In genomic region chr12:73935817-73936216, GRCh38 we compare ENCODE assay signal across 13 cellular contexts.
DNase-seq lines count a peak whose midpoint lies in the region; ATAC-seq and TF ChIP-seq lines count a peak whose summit lies in the region.
"Had no signal": no experiment of that assay in that cellular context is flagged by ENCODE, and none has a peak within 500 bp of the region (broad histone marks: within the 10 kb centered on the region; RNA-seq: fewer than 3 reads in every experiment).

No MANE protein-coding gene starts in this region.

- ATAC-seq in foreskin keratinocyte (peak; percentile 55), GM21515 (IDR thresholded peaks at IDR 0.05; ENCODE audit: unreplicated experiment) (no peak), GM19035 (IDR thresholded peaks at IDR 0.05; ENCODE audit: unreplicated experiment) (no peak)

- H3K36me3 ChIP-seq in OCI-LY1 (ENCODE audit: insufficient read depth, low read length), result no peaks in the 10 kb centered on the region
- H3K36me3 ChIP-seq: BLaER1 treated with 17β-estradiol and CSF1 and Interleukin-3, amounts not matched to agents 10 nM and 100 nM; sigmoid colon had no signal

- H4K20me1 ChIP-seq in OCI-LY1 (ENCODE audit: insufficient read depth, low read length), result no peaks in the 10 kb centered on the region
- H4K20me1 ChIP-seq: BLaER1 treated with 17β-estradiol and CSF1 and Interleukin-3, amounts not matched to agents 10 nM and 100 nM had no signal

- no peak overlapping the region for H3K4me2 ChIP-seq in OCI-LY1 (ENCODE audit: low read length)
- H3K4me2 ChIP-seq: BLaER1 treated with 17β-estradiol and CSF1 and Interleukin-3, amounts not matched to agents 10 nM and 100 nM had no signal

- H3K27me3 ChIP-seq in OCI-LY1 (ENCODE audit: insufficient read depth, low read length) (no peaks in the 10 kb centered on the region), foreskin keratinocyte (no peaks in the 10 kb centered on the region)
- H3K27me3 ChIP-seq: BLaER1 treated with 17β-estradiol and CSF1 and Interleukin-3, amounts not matched to agents 10 nM and 100 nM; sigmoid colon had no signal

- DNase-seq in A172 (ENCODE audit: low spot score), result peak; percentile 5
- peak; percentile 6 for DNase-seq in HuH-7 (ENCODE audit: low spot score)
- DNase-seq in foreskin keratinocyte, result peak in 1 of 2 donors; percentile 23
- no peak for DNase-seq in stimulated activated naive CD4-positive, alpha-beta T cell (lab: John Stamatoyannopoulos, UW)
- DNase-seq in substantia nigra (lab: John Stamatoyannopoulos, UW), result no peak
- DNase-seq: activated CD4-positive, alpha-beta memory T cell treated with anti-CD3 and anti-CD28 coated beads, Interleukin-2, amount 10 ng/mL, durations not matched to agents 7 days and 5 days; central memory CD4-positive, alpha-beta T cell; NCI-H1436 treated with DMSO at 0.1 percent for 48 hours; sigmoid colon had no signal

- H3K9me2 ChIP-seq in OCI-LY1 (ENCODE audit: low read depth, low read length), result no peaks in the 10 kb centered on the region

- TF ChIP-seq CTCF in OCI-LY1 (IDR thresholded peaks at IDR 0.05; ENCODE audit: low read length) (peak; percentile 65), foreskin keratinocyte (conservative IDR thresholded peaks at IDR 0.05) (peak; percentile 59)

- no peak overlapping the region for H3K4me3 ChIP-seq in OCI-LY1 (ENCODE audit: low read depth, low read length, poor library complexity, severe bottlenecking)
- H3K4me3 ChIP-seq: BLaER1 treated with 17β-estradiol and CSF1 and Interleukin-3, amounts not matched to agents 10 nM and 100 nM; sigmoid colon had no signal

- no peaks in the 10 kb centered on the region for H3F3A ChIP-seq in OCI-LY1 (ENCODE audit: insufficient read depth, low read length)

- H3K79me2 ChIP-seq in OCI-LY1 (ENCODE audit: insufficient read depth, low read length), result no peaks in the 10 kb centered on the region

- H3K4me1 ChIP-seq in OCI-LY1 (ENCODE audit: insufficient read depth, low read length, severe bottlenecking) (peaks cover 5% of the 10 kb centered on the region), foreskin keratinocyte (no peaks in the 10 kb centered on the region)
- H3K4me1 ChIP-seq: BLaER1 treated with 17β-estradiol and CSF1 and Interleukin-3, amounts not matched to agents 10 nM and 100 nM; sigmoid colon had no signal

- H2AFZ ChIP-seq in OCI-LY1 (ENCODE audit: low read length), result no peak overlapping the region

- H3K27ac ChIP-seq in OCI-LY1 (ENCODE audit: low read depth, low read length, poor library complexity, severe bottlenecking), result no peak overlapping the region
- no peak overlapping the region for H3K27ac ChIP-seq in foreskin keratinocyte
- no peak overlapping the region for H3K27ac ChIP-seq in substantia nigra (ENCODE audit: low read depth, low read length, poor library complexity, severe bottlenecking)
- H3K27ac ChIP-seq: BLaER1 treated with 17β-estradiol and CSF1 and Interleukin-3, amounts not matched to agents 10 nM and 100 nM; sigmoid colon had no signal

- no peak overlapping the region for H3K9ac ChIP-seq in OCI-LY1 (ENCODE audit: low read length)
- H3K9ac ChIP-seq: BLaER1 treated with 17β-estradiol and CSF1 and Interleukin-3, amounts not matched to agents 10 nM and 100 nM had no signal

- no peaks in the 10 kb centered on the region for H3K9me3 ChIP-seq in OCI-LY1 (ENCODE audit: low read length)
- H3K9me3 ChIP-seq: BLaER1 treated with 17β-estradiol and CSF1 and Interleukin-3, amounts not matched to agents 10 nM and 100 nM; sigmoid colon had no signal

Comparison
In these comparisons a context has a peak if more than half of its experiments do, and no peak if none do; other contexts are left out.
1. DNase-seq: peak in A172 (single experiment) and HuH-7 (single experiment); none in stimulated activated naive CD4-positive, alpha-beta T cell (0 of 6) and substantia nigra (0 of 49).